ENCODE assay signal across 27 cellular contexts in the genomic region with DNA sequence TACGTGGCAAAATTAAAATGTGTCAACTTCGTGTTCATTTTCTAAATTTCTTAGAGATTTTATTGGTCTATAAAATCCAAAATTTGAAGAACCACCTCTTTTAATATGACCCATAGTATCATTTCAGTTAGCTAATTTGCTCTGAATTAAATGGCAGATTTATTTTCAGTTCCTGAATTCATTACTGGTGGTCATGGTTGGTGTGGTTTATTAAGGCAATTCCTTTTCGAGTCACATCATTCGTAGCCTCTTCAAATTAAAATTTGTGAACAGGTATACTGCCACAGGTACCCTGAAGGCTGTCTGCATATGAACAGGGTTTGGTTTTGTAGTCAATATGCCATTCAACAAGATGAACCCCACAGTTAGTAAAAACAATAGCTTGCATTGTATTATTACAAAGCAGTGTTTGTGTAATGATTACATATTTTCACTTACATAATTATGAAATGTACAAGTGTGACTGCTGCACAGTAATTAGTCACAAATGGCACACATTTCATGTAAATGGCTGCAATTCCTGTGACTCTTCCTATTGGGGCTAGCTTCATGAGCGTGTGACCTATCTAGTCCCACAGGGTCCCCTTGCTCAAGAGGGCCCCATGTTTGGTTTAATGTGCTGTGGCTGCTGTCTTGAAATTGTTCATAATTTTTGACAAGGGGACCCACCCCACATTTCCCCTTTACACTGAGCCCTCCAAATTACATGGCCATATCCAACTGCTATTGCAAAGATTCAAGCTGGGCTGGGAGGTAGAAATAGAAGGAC. TPM values are rescaled to one million over a fixed set of nuclear protein-coding genes. Genes with fewer than 3 reads are reported as not detected.
DNase-seq lines count a peak whose midpoint lies in the region; ATAC-seq and TF ChIP-seq lines count a peak whose summit lies in the region.
"Had no signal": no experiment of that assay in that cellular context is flagged by ENCODE, and none has a peak within 500 bp of the region (broad histone marks: within the 10 kb centered on the region; RNA-seq: fewer than 3 reads in every experiment).

No MANE protein-coding gene starts in this region.

- peaks cover 81 to 84% of the 10 kb centered on the region in 2 experiments for H3K4me1 ChIP-seq in neutrophil (ENCODE audit: control insufficient read depth in 1 of 2, insufficient read depth in 1 of 2, low read depth in 1 of 2, low read length in 1 of 2)
- H3K4me1 ChIP-seq in naive thymus-derived CD4-positive, alpha-beta T cell (ENCODE audit: control insufficient read depth in 2 of 2, insufficient read depth in 2 of 2, low read length in 2 of 2): peaks cover 30 to 65% of the 10 kb centered on the region in 2 donors

- intact Hi-C loops in Calu3 (cut with micrococcal nuclease; ENCODE audit: unreplicated experiment): no loop called here
- intact Hi-C loops in naive thymus-derived CD4-positive, alpha-beta T cell (cut with micrococcal nuclease): loop anchor here in 1 of 2 donors (5.0 kb wide), 1 partner anchor 35 kb away; no protein-coding TSS in a partner anchor

- H3K4me1 Mint-ChIP-seq in activated T-cell treated with anti-CD3 and anti-CD28 coated beads, Interleukin-2, amount 50 U/mL, for 24 hours (ENCODE audit: low read depth): peaks cover 90% of the 10 kb centered on the region
- H3K4me1 Mint-ChIP-seq in Calu3 (ENCODE audit: low read depth, unreplicated experiment): peaks cover 12% of the 10 kb centered on the region
- peaks cover 84% of the 10 kb centered on the region for H3K4me1 Mint-ChIP-seq in activated naive CD8-positive, alpha-beta T cell treated with anti-CD3 and anti-CD28 coated beads, Interleukin-2, amount 50 U/mL, for 24 hours
- H3K4me1 Mint-ChIP-seq in naive thymus-derived CD4-positive, alpha-beta T cell: peaks cover 43 to 58% (median 46%) of the 10 kb centered on the region in 7 donors

- no peak for DNase-seq in activated T-cell treated with anti-CD3 and anti-CD28 coated beads, Interleukin-2, amount 50 U/mL, for 24 hours
- DNase-seq in activated T-cell treated with anti-CD3 and anti-CD28 coated beads for 4 hours (no peak), Calu3 (no peak)
- no peak for DNase-seq in activated naive CD8-positive, alpha-beta T cell treated with anti-CD3 and anti-CD28 coated beads, Interleukin-2, amount 50 U/mL, for 24 hours
- no peak for DNase-seq in stimulated activated CD4-positive, alpha-beta T cell treated with anti-CD3 and anti-CD28 coated beads, Interleukin-1b, Interleukin-23, amount 100 ng/mL, for 48 hours
- no peak for DNase-seq in naive thymus-derived CD4-positive, alpha-beta T cell
- DNase-seq: activated CD4-positive, alpha-beta T cell treated with anti-CD3 and anti-CD28 coated beads for 4 hours; activated naive CD4-positive, alpha-beta T cell treated with anti-CD3 and anti-CD28 coated beads for 36 hours; amygdala; HCEC 1CT; Karpas-422; NCI-H2029; NCI-H524; NK-92 treated with Interleukin-12 subunit alpha and Interleukin-12 subunit beta, amount 100 ng/mL, for 24 hours; PC-3; posterior cingulate gyrus had no signal

- no peaks in the 10 kb centered on the region for H3K27me3 ChIP-seq in neutrophil
- H3K27me3 ChIP-seq in naive thymus-derived CD4-positive, alpha-beta T cell (ENCODE audit: control insufficient read depth in 2 of 2, insufficient read depth in 2 of 2, low read length in 2 of 2): no peaks in the 10 kb centered on the region
- H3K27me3 ChIP-seq: gastroesophageal sphincter, right atrium auricular region, tibial nerve had no signal

- no peaks in the 10 kb centered on the region for H3K27me3 Mint-ChIP-seq in activated T-cell treated with anti-CD3 and anti-CD28 coated beads, Interleukin-2, amount 50 U/mL, for 24 hours
- no peaks in the 10 kb centered on the region for H3K27me3 Mint-ChIP-seq in Calu3 (ENCODE audit: unreplicated experiment)
- no peaks in the 10 kb centered on the region for H3K27me3 Mint-ChIP-seq in activated naive CD8-positive, alpha-beta T cell treated with anti-CD3 and anti-CD28 coated beads, Interleukin-2, amount 50 U/mL, for 24 hours
- peaks cover 0 to 3% (median 0%) of the 10 kb centered on the region in 5 donors for H3K27me3 Mint-ChIP-seq in naive thymus-derived CD4-positive, alpha-beta T cell

- TF ChIP-seq CTCF in Calu3 (IDR thresholded peaks at IDR 0.05; ENCODE audit: unreplicated experiment) (no peak), neutrophil (IDR thresholded peaks at IDR 0.05) (no peak)

- peaks cover 11% of the 10 kb centered on the region for H3K9me3 Mint-ChIP-seq in activated T-cell treated with anti-CD3 and anti-CD28 coated beads, Interleukin-2, amount 50 U/mL, for 24 hours
- H3K9me3 Mint-ChIP-seq in Calu3 (ENCODE audit: low read depth, unreplicated experiment): peaks cover 4% of the 10 kb centered on the region
- H3K9me3 Mint-ChIP-seq in activated naive CD8-positive, alpha-beta T cell treated with anti-CD3 and anti-CD28 coated beads, Interleukin-2, amount 50 U/mL, for 24 hours: peaks cover 5% of the 10 kb centered on the region
- H3K9me3 Mint-ChIP-seq in naive thymus-derived CD4-positive, alpha-beta T cell: peaks cover 0 to 17% (median 0%) of the 10 kb centered on the region in 11 donors
- H3K9me3 Mint-ChIP-seq: activated naive CD4-positive, alpha-beta T cell treated with anti-CD3 and anti-CD28 coated beads for 36 hours; activated T-helper 1 cell treated with anti-CD3 and anti-CD28 coated beads, Interleukin-12 subunit alpha, Interleukin-12 subunit beta, Interleukin-2, Interleukin-4 antibody, amounts not matched to agents 30 ng/mL and 10 ng/mL and 1 ng/mL, durations not matched to agents 14 hours and 24 hours and 36 hours had no signal

- H3K27ac ChIP-seq in neutrophil: peak overlapping the region; percentile 98
- H3K27ac ChIP-seq in naive thymus-derived CD4-positive, alpha-beta T cell (ENCODE audit: low read depth, low read length): no peak overlapping the region
- H3K27ac ChIP-seq: A549, gastroesophageal sphincter, right atrium auricular region, tibial nerve had no signal

- H3K4me3 ChIP-seq in neutrophil (ENCODE audit: low read depth in 1 of 2, low read length in 1 of 2): no peak overlapping the region
- no peak overlapping the region for H3K4me3 ChIP-seq in naive thymus-derived CD4-positive, alpha-beta T cell (ENCODE audit: low read length)
- H3K4me3 ChIP-seq: A549, gastroesophageal sphincter, lung, right atrium auricular region, smooth muscle cell, tibial nerve had no signal

- peak overlapping the region; percentile 95 for H3K27ac Mint-ChIP-seq in activated T-cell treated with anti-CD3 and anti-CD28 coated beads, Interleukin-2, amount 50 U/mL, for 24 hours
- peak overlapping the region; percentile 16 for H3K27ac Mint-ChIP-seq in Calu3 (ENCODE audit: unreplicated experiment)
- peak overlapping the region; percentile 89 for H3K27ac Mint-ChIP-seq in activated naive CD8-positive, alpha-beta T cell treated with anti-CD3 and anti-CD28 coated beads, Interleukin-2, amount 50 U/mL, for 24 hours
- H3K27ac Mint-ChIP-seq in naive thymus-derived CD4-positive, alpha-beta T cell: peak overlapping the region in 3 of 9 donors; percentile 67 to 92 (median 88)
- H3K27ac Mint-ChIP-seq: activated naive CD4-positive, alpha-beta T cell treated with anti-CD3 and anti-CD28 coated beads for 36 hours; activated T-helper 1 cell treated with anti-CD3 and anti-CD28 coated beads, Interleukin-12 subunit alpha, Interleukin-12 subunit beta, Interleukin-2, Interleukin-4 antibody, amounts not matched to agents 30 ng/mL and 10 ng/mL and 1 ng/mL, durations not matched to agents 14 hours and 24 hours and 36 hours; T-helper 2 cell treated with Interferon-gamma antibody and Interleukin-4, amounts not matched to agents 5 μg/mL and 100 μg/mL, for 36 hours had no signal

- no peak for ATAC-seq in activated naive CD8-positive, alpha-beta T cell treated with anti-CD3 and anti-CD28 coated beads, Interleukin-2, amount 50 U/mL, for 24 hours
- ATAC-seq in HG02852 (IDR thresholded peaks at IDR 0.05; ENCODE audit: unreplicated experiment): no peak
- no peak for ATAC-seq in naive thymus-derived CD4-positive, alpha-beta T cell
- ATAC-seq: A549, gastroesophageal sphincter, PC-3, SK-N-SH treated with all-trans-retinoic acid at 6 μM for 48 hours had no signal

- H3K4me3 Mint-ChIP-seq in activated T-cell treated with anti-CD3 and anti-CD28 coated beads, Interleukin-2, amount 50 U/mL, for 24 hours: no peak overlapping the region
- H3K4me3 Mint-ChIP-seq in Calu3 (ENCODE audit: low read depth, unreplicated experiment): no peak overlapping the region
- no peak overlapping the region for H3K4me3 Mint-ChIP-seq in activated naive CD8-positive, alpha-beta T cell treated with anti-CD3 and anti-CD28 coated beads, Interleukin-2, amount 50 U/mL, for 24 hours
- no peak overlapping the region for H3K4me3 Mint-ChIP-seq in naive thymus-derived CD4-positive, alpha-beta T cell
- H3K4me3 Mint-ChIP-seq: activated naive CD4-positive, alpha-beta T cell treated with anti-CD3 and anti-CD28 coated beads for 36 hours; activated T-helper 1 cell treated with anti-CD3 and anti-CD28 coated beads, Interleukin-12 subunit alpha, Interleukin-12 subunit beta, Interleukin-2, Interleukin-4 antibody, amounts not matched to agents 30 ng/mL and 10 ng/mL and 1 ng/mL, durations not matched to agents 14 hours and 24 hours and 36 hours; T-helper 2 cell treated with Interferon-gamma antibody and Interleukin-4, amounts not matched to agents 5 μg/mL and 100 μg/mL, for 36 hours had no signal

- H3K36me3 Mint-ChIP-seq in activated T-cell treated with anti-CD3 and anti-CD28 coated beads, Interleukin-2, amount 50 U/mL, for 24 hours (ENCODE audit: low read depth): no peaks in the 10 kb centered on the region
- no peaks in the 10 kb centered on the region for H3K36me3 Mint-ChIP-seq in Calu3 (ENCODE audit: insufficient read depth, unreplicated experiment)
- no peaks in the 10 kb centered on the region for H3K36me3 Mint-ChIP-seq in activated naive CD8-positive, alpha-beta T cell treated with anti-CD3 and anti-CD28 coated beads, Interleukin-2, amount 50 U/mL, for 24 hours (ENCODE audit: low read depth)
- H3K36me3 Mint-ChIP-seq in naive thymus-derived CD4-positive, alpha-beta T cell: peaks cover 0 to 7% (median 0%) of the 10 kb centered on the region in 5 donors

- no TSS peak for BruUV-seq in Calu3 (replicated peaks; lab: Mats Ljungman, UMichigan)

- POLR2A ChIA-PET in naive thymus-derived CD4-positive, alpha-beta T cell (lab: Charles Lee): interaction anchor here (0.5 to 2.0 kb wide), 4 partner anchors 12 to 49 kb away, joined by 3 to 4 read pairs (median 3); no protein-coding TSS in a partner anchor

- no peaks in the 10 kb centered on the region for H3K9me3 ChIP-seq in neutrophil
- no peaks in the 10 kb centered on the region for H3K9me3 ChIP-seq in naive thymus-derived CD4-positive, alpha-beta T cell (ENCODE audit: control insufficient read depth in 2 of 3, low read length in 3 of 3)
- H3K9me3 ChIP-seq: A549, gastroesophageal sphincter, right atrium auricular region, tibial nerve had no signal

- CTCF ChIA-PET in Calu3 (lab: Charles Lee): interaction anchor here (0.8 kb wide), 1 partner anchor 12 kb away, joined by 3 read pairs; no protein-coding TSS in a partner anchor
- CTCF ChIA-PET in naive thymus-derived CD4-positive, alpha-beta T cell (lab: Charles Lee): interaction anchor here (0.8 kb wide), 1 partner anchor 226 kb away, joined by 3 read pairs; no protein-coding TSS in a partner anchor

- H3K36me3 ChIP-seq in neutrophil: no peaks in the 10 kb centered on the region
- no peaks in the 10 kb centered on the region for H3K36me3 ChIP-seq in naive thymus-derived CD4-positive, alpha-beta T cell (ENCODE audit: control insufficient read depth in 2 of 3, insufficient read depth in 3 of 3, low read length in 3 of 3)
- H3K36me3 ChIP-seq: gastroesophageal sphincter, right atrium auricular region, tibial nerve had no signal

RNA-seq across cellular contexts. Expression of a gene that starts 48.8 kb away (rescaled TPM):
- total RNA-seq in Calu3 (2022): 26.9 and 29.4 TPM in 2 replicates
- total RNA-seq in naive thymus-derived CD4-positive, alpha-beta T cell: 10 to 100 TPM; 15.9 to 96.3 (median 17.7) TPM
- 10 to 100 TPM; 26.7 to 29.2 TPM for polyA plus RNA-seq in naive thymus-derived CD4-positive, alpha-beta T cell
